Comparison of ENCODE assay signal across 8 cellular contexts in genomic region chr16:30650369-30651123, GRCh38. TPM values are rescaled to one million over a fixed set of nuclear protein-coding genes. Genes with fewer than 3 reads are reported as not detected.
DNase-seq lines count a peak whose midpoint lies in the region; ATAC-seq, FAIRE-seq and TF ChIP-seq lines count a peak whose summit lies in the region.

Gene PRR14 (plus strand): TSS chr16:30650960. CDS start chr16:30651646, 686 bp downstream.

- H3K27ac ChIP-seq in pancreas, result peak within 1 kb of the TSS; percentile 88 to 94 (median 91)
- peak within 1 kb of the TSS; percentile 92 to 94 for H3K27ac ChIP-seq in tibial artery

- H3K27me3 ChIP-seq in adipocyte (replicated peaks; ENCODE audit: control insufficient read depth, insufficient read depth, low read length), result no peaks in the 10 kb centered on the region
- no peaks in the 10 kb centered on the region for H3K27me3 ChIP-seq in pancreas
- H3K27me3 ChIP-seq in tibial artery, result no peaks in the 10 kb centered on the region

- FAIRE-seq in pancreas (lab: Jason Lieb, UNC), result peak; percentile 98

- H3K9ac ChIP-seq in adipocyte (ENCODE audit: low read length), result peak within 1 kb of the TSS; percentile 93

- H3K4me1 ChIP-seq in adipocyte (ENCODE audit: control insufficient read depth, insufficient read depth, low read length) (peaks cover 14% of the 10 kb centered on the region), pancreas (peaks cover 6 to 10% (median 9%) of the 10 kb centered on the region in 3 donors), tibial artery (peaks cover 0 to 30% (median 17%) of the 10 kb centered on the region in 4 donors)

- H3K4me3 ChIP-seq in GM12865 (ENCODE audit: low read depth, low read length), result peak within 1 kb of the TSS; percentile 86
- H3K4me3 ChIP-seq in adipocyte (ENCODE audit: low read length), result peak within 1 kb of the TSS; percentile 96
- H3K4me3 ChIP-seq in pancreas, result peak within 1 kb of the TSS; percentile 64 to 96 (median 84)
- peak within 1 kb of the TSS; percentile 71 to 99 for H3K4me3 ChIP-seq in tibial artery

- peak; percentile 81 for ATAC-seq in HG02798 (IDR thresholded peaks at IDR 0.05; ENCODE audit: poor library complexity, unreplicated experiment)
- ATAC-seq in Right ventricle myocardium superior (ENCODE audit: poor library complexity), result peak; percentile 92
- ATAC-seq in pancreas, result peak; percentile 86 to 93 (median 89)

- 1% methylated on average over 53 of the region's 53 CpGs for WGBS in pancreas, 2 donors

- H3K9me3 ChIP-seq in adipocyte (ENCODE audit: control insufficient read depth, low read length) (no peaks in the 10 kb centered on the region), pancreas (no peaks in the 10 kb centered on the region), tibial artery (no peaks in the 10 kb centered on the region)

- intact Hi-C loops in Right ventricle myocardium superior (cut with DNase I) (no loop called here), pancreas (cut with DNase I) (no loop called here), tibial artery (cut with DNase I; ENCODE audit: low total_unique reads) (no loop called here)

- peak; percentile 100 for DNase-seq in GM12865 (ENCODE audit: low read depth)
- peak; percentile 99 for DNase-seq in NCI-H1436 (lab: John Stamatoyannopoulos, UW)
- DNase-seq in T follicular helper cell (ENCODE audit: low read depth), result peak; percentile 97
- peak; percentile 99 for DNase-seq in adipocyte (ENCODE audit: low read depth)
- peak; percentile 100 for DNase-seq in Right ventricle myocardium superior
- peak; percentile 96 to 100 (median 99) for DNase-seq in pancreas
- peak; percentile 100 for DNase-seq in tibial artery

- H3K36me3 ChIP-seq in adipocyte (ENCODE audit: control insufficient read depth, insufficient read depth, low read length, severe bottlenecking) (peaks cover 24% of the 10 kb centered on the region), pancreas (peaks cover 0 to 18% (median 9%) of the 10 kb centered on the region in 3 donors), tibial artery (peaks cover 30 to 33% (median 31%) of the 10 kb centered on the region in 3 donors)

- no peak for TF ChIP-seq CTCF in GM12865 (IDR thresholded peaks at IDR 0.05; ENCODE audit: insufficient read depth, low read depth, low read length, missing control alignments)
- peak in 3 of 4 donors; percentile 8 to 43 (median 26) for TF ChIP-seq CTCF in pancreas (IDR thresholded peaks at IDR 0.05)
- peak; percentile 38 to 63 for TF ChIP-seq CTCF in tibial artery (IDR thresholded peaks at IDR 0.05)

RNA-seq across cellular contexts. Expression of gene PRR14, which starts in this region (rescaled TPM):
- 18.9 TPM for total RNA-seq in Right ventricle myocardium superior
- total RNA-seq in pancreas, result 10 to 100 TPM; 23.5 to 44.8 (median 26.8) TPM
- 100 to 1,000 TPM; 120 to 164 TPM for polyA plus RNA-seq in pancreas

Comparison
In these comparisons a context has a peak if more than half of its experiments do, and no peak if none do; other contexts are left out.
1. Peak in every context shown above with its lines: DNase-seq, ATAC-seq, H3K4me3 ChIP-seq and H3K27ac ChIP-seq.